22 cellular contexts compared by ENCODE assay signal in genomic region chr12:32647275-32647674, GRCh38. TPM values are rescaled to one million over a fixed set of nuclear protein-coding genes. Genes with fewer than 3 reads are reported as not detected.
DNase-seq lines count a peak whose midpoint lies in the region; ATAC-seq and TF ChIP-seq lines count a peak whose summit lies in the region.
"Had no signal": no experiment of that assay in that cellular context is flagged by ENCODE, and none has a peak within 500 bp of the region (broad histone marks: within the 10 kb centered on the region; RNA-seq: fewer than 3 reads in every experiment).

No MANE protein-coding gene starts in this region.

- no peak for TF ChIP-seq EP300 in SK-N-SH (IDR thresholded peaks at IDR 0.05; ENCODE audit: borderline replicate concordance in 1 of 2, low read depth in 1 of 2, low read length in 1 of 2)

- intact Hi-C loops in upper lobe of right lung (cut with DNase I) = no loop called here

- no peak overlapping the region for H3K4me2 ChIP-seq in SK-N-SH

- no peaks in the 10 kb centered on the region for H3F3A ChIP-seq in SK-N-SH (replicated peaks; ENCODE audit: insufficient read depth)

- H3K4me3 Mint-ChIP-seq in WTC11 = no peak overlapping the region
- H3K4me3 Mint-ChIP-seq: CD8-positive, alpha-beta memory T cell; IgD-negative memory B cell had no signal

- H3K36me3 ChIP-seq in SK-N-SH (replicated peaks in 1 of 2; ENCODE audit: control insufficient read depth in 1 of 2, insufficient read depth in 2 of 2, low read length in 1 of 2) (peaks cover 0 to 3% of the 10 kb centered on the region in 2 experiments), upper lobe of right lung (peaks cover 34% of the 10 kb centered on the region)
- H3K36me3 ChIP-seq: SJSA1 had no signal

- H2AFZ ChIP-seq in SK-N-SH (ENCODE audit: low read depth) = no peak overlapping the region

- H3K9me3 ChIP-seq in SK-N-SH (no peaks in the 10 kb centered on the region), upper lobe of right lung (no peaks in the 10 kb centered on the region)
- H3K9me3 ChIP-seq: Peyer's patch, SJSA1 had no signal

- DNase-seq in SK-N-SH (no peak), WTC11 (ENCODE audit: low spot score) (no peak), islet precursor cell (peak; percentile 51), upper lobe of right lung (no peak), NCI-H345 treated with DMSO at 0.1 percent for 48 hours (lab: John Stamatoyannopoulos, UW; ENCODE audit: unreplicated experiment) (no peak)
- DNase-seq: CD8-positive, alpha-beta memory T cell; GDM1; Karpas-422; MV-4-11; NCI-H1105 treated with DMSO at 0.1 percent for 48 hours; NCI-H1694; NCI-H2081 treated with DMSO at 0.1 percent for 48 hours; NCI-H446 treated with DMSO at 0.1 percent for 48 hours; NCI-H69; Peyer's patch had no signal

- no peaks in the 10 kb centered on the region for H3K27me3 Mint-ChIP-seq in WTC11 (ENCODE audit: low read depth)
- H3K27me3 Mint-ChIP-seq: IgD-negative memory B cell had no signal

- TF ChIP-seq RAD21 in SK-N-SH (IDR thresholded peaks at IDR 0.05; ENCODE audit: low read length) = no peak

- H4K20me1 ChIP-seq in SK-N-SH (ENCODE audit: insufficient read depth) = no peaks in the 10 kb centered on the region

- H3K27ac ChIP-seq in SK-N-SH (ENCODE audit: low read depth in 2 of 2, low read length in 1 of 2) (no peak overlapping the region), upper lobe of right lung (no peak overlapping the region)
- H3K27ac ChIP-seq: C4-2B, Peyer's patch, SJSA1 had no signal

- ATAC-seq in SK-N-SH treated with all-trans-retinoic acid at 6 μM for 48 hours (no peak), WTC11 (peak; percentile 57), upper lobe of right lung (peak; percentile 17), GM19035 (IDR thresholded peaks at IDR 0.05; ENCODE audit: unreplicated experiment) (no peak), HG03280 (IDR thresholded peaks at IDR 0.05; ENCODE audit: unreplicated experiment) (no peak)
- ATAC-seq: Right ventricle myocardium inferior had no signal

- H3K36me3 Mint-ChIP-seq in WTC11 = peaks cover 8% of the 10 kb centered on the region
- H3K36me3 Mint-ChIP-seq: CD8-positive, alpha-beta memory T cell had no signal

- no peaks in the 10 kb centered on the region for H3K9me3 Mint-ChIP-seq in WTC11
- H3K9me3 Mint-ChIP-seq: CD8-positive, alpha-beta memory T cell; IgD-negative memory B cell had no signal

- no peaks in the 10 kb centered on the region for H3K9me2 ChIP-seq in SK-N-SH

- no peaks in the 10 kb centered on the region for H3K79me2 ChIP-seq in SK-N-SH (ENCODE audit: insufficient read depth)

- WGBS in SK-N-SH (ENCODE audit: low lambda C conversion rate) = 51% methylated on average over 3 of the region's 3 CpGs

- POLR2A ChIA-PET in SK-N-SH (lab: Yijun Ruan, JAX) = no interaction called here
- POLR2A ChIA-PET in WTC11 (lab: Charles Lee) = no interaction called here

- no peaks in the 10 kb centered on the region; a peak in 1 of 4 replicates for H3K4me1 ChIP-seq in SK-N-SH (ENCODE audit: control insufficient read depth in 1 of 2, insufficient read depth in 2 of 2, low read depth in 1 of 2, low read length in 1 of 2)
- H3K4me1 ChIP-seq in upper lobe of right lung = no peaks in the 10 kb centered on the region
- H3K4me1 ChIP-seq: Peyer's patch, SJSA1 had no signal

- H3K27me3 ChIP-seq in SK-N-SH (ENCODE audit: insufficient read depth) = no peaks in the 10 kb centered on the region
- H3K27me3 ChIP-seq in upper lobe of right lung = no peaks in the 10 kb centered on the region
- H3K27me3 ChIP-seq: Peyer's patch, SJSA1 had no signal

- H3K4me3 ChIP-seq in SK-N-SH (ENCODE audit: low read depth in 2 of 2, low read length in 1 of 2) = no peak overlapping the region
- no peak overlapping the region for H3K4me3 ChIP-seq in upper lobe of right lung
- H3K4me3 ChIP-seq: Peyer's patch, SJSA1 had no signal

- CTCF ChIA-PET in SK-N-SH (lab: Yijun Ruan, JAX) = interaction anchor here (1.3 to 3.0 kb wide), 3 partner anchors 10 to 197 kb away, joined by 3 to 17 read pairs (median 4); no protein-coding TSS in a partner anchor
- CTCF ChIA-PET in WTC11 (lab: Charles Lee) = interaction anchor here (0.7 to 2.6 kb wide), 3 partner anchors 11 to 44 kb away, joined by 3 to 10 read pairs (median 3); no protein-coding TSS in a partner anchor

- no peaks in the 10 kb centered on the region for H3K4me1 Mint-ChIP-seq in WTC11
- H3K4me1 Mint-ChIP-seq: CD8-positive, alpha-beta memory T cell had no signal

- no peak overlapping the region for H3K27ac Mint-ChIP-seq in WTC11
- H3K27ac Mint-ChIP-seq: IgD-negative memory B cell had no signal

- TF ChIP-seq CTCF in SK-N-SH (IDR thresholded peaks at IDR 0.05) (no peak), WTC11 (IDR thresholded peaks at IDR 0.05) (no peak), upper lobe of right lung (IDR thresholded peaks at IDR 0.05) (no peak)

- H3K9ac ChIP-seq in SK-N-SH = no peak overlapping the region

TF ChIP-seq in SK-N-SH treated with all-trans-retinoic acid at 6 μM for 48 hours, 23 proteins besides CTCF, POLR2A, EP300 and RAD21:
- peak; percentile 48; the same call in 1 of the 2 replicates for TF ChIP-seq ISL1 (CRISPR knock-in tag; IDR thresholded peaks at IDR 0.05)
- no peak for TF ChIP-seq ZNF70 (CRISPR knock-in tag; IDR thresholded peaks at IDR 0.05)
- no peak for TF ChIP-seq ZC3H10 (CRISPR knock-in tag; IDR thresholded peaks at IDR 0.05)
- no peak for TF ChIP-seq CSRNP3 (CRISPR knock-in tag; IDR thresholded peaks at IDR 0.05)

TF ChIP-seq in SK-N-SH, 30 proteins besides CTCF, POLR2A, EP300 and RAD21:
- TF ChIP-seq IRF3 (IDR thresholded peaks at IDR 0.05; ENCODE audit: low read depth, low read length) (no peak), MAX (IDR thresholded peaks at IDR 0.05; ENCODE audit: low read depth) (no peak), YY1 (IDR thresholded peaks at IDR 0.05; ENCODE audit: low read depth) (no peak)

TF ChIP-seq in WTC11, 78 proteins besides CTCF, POLR2A, EP300 and RAD21:
- TF ChIP-seq SMAD4 (CRISPR knock-in tag; IDR thresholded peaks at IDR 0.05) (no peak), FOXP4 (CRISPR knock-in tag; IDR thresholded peaks at IDR 0.05) (no peak), AFF4 (CRISPR knock-in tag; IDR thresholded peaks at IDR 0.05; ENCODE audit: borderline replicate concordance) (no peak), FOXJ3 (CRISPR knock-in tag; IDR thresholded peaks at IDR 0.05; ENCODE audit: borderline replicate concordance) (no peak)

RNA-seq across cellular contexts. Expression of gene DNM1L, which starts 31.8 kb away (rescaled TPM):
- polyA plus RNA-seq in SK-N-SH (2012; rRNA removed) = 26.6 and 39.5 TPM in 2 replicates
- polyA plus RNA-seq in SK-N-SH (2012; cell fraction: cytosol; rRNA removed) = 33.4 and 38.0 TPM in 2 replicates
- polyA plus RNA-seq in SK-N-SH (2012; cell fraction: nucleus; rRNA removed) = 43.8 and 76.3 TPM in 2 replicates
- total RNA-seq in WTC11 (2021) (70.3 to 75.2 TPM (median 74.3 TPM) in 3 replicates), upper lobe of right lung (48.5 TPM)

Comparison
In these comparisons a context has a peak if more than half of its experiments do, and no peak if none do; other contexts are left out.
1. ATAC-seq: peak in WTC11 (single experiment) and upper lobe of right lung (single experiment); none in SK-N-SH treated with all-trans-retinoic acid at 6 μM for 48 hours (single experiment), GM19035 (single experiment) and HG03280 (single experiment).